In genomic region chr1:236137285-236137852, GRCh38 we compare ENCODE assay signal across 2 cellular contexts.
TF ChIP-seq lines count a peak whose summit lies in the region.

No MANE protein-coding gene starts in this region.

TF ChIP-seq in HepG2, 621 proteins besides CTCF, POLR2A, EP300 and RAD21:
- TF ChIP-seq SIN3B (IDR thresholded peaks at IDR 0.05; ENCODE audit: low read length): no peak
- peak; percentile 61 for TF ChIP-seq ATF7 (IDR thresholded peaks at IDR 0.05)
- no peak for TF ChIP-seq ATF7 (CRISPR knock-in tag; IDR thresholded peaks at IDR 0.05)
- TF ChIP-seq KLF6 (CRISPR knock-in tag; IDR thresholded peaks at IDR 0.05): no peak
- TF ChIP-seq ZNF484 (CRISPR knock-in tag; IDR thresholded peaks at IDR 0.05; ENCODE audit: borderline replicate concordance, low read depth): no peak
- no peak for TF ChIP-seq NFYB (CRISPR knock-in tag; IDR thresholded peaks at IDR 0.05)
- no peak for TF ChIP-seq AGO1 (IDR thresholded peaks at IDR 0.05; ENCODE audit: low read depth, low read length, poor library complexity, severe bottlenecking)
- TF ChIP-seq TOE1 (CRISPR knock-in tag; IDR thresholded peaks at IDR 0.05): no peak
- TF ChIP-seq POLR2AphosphoS2 (IDR thresholded peaks at IDR 0.05; ENCODE audit: low read depth, low read length): no peak

TF ChIP-seq in GM12878, 131 proteins besides CTCF, POLR2A, EP300 and RAD21:
- no peak for TF ChIP-seq ASH2L (IDR thresholded peaks at IDR 0.05; ENCODE audit: borderline replicate concordance, low read depth)
- TF ChIP-seq MTA2 (IDR thresholded peaks at IDR 0.05; ENCODE audit: low read depth): no peak
- TF ChIP-seq E2F8 (IDR thresholded peaks at IDR 0.05; ENCODE audit: low read depth, partially characterized antibody): no peak
- TF ChIP-seq ATF7 (IDR thresholded peaks at IDR 0.05; ENCODE audit: low read depth): peak; percentile 44
- 0 out of 2 replicates have a peak, but pooled peaks have one; percentile 42 for TF ChIP-seq YY1 (IDR thresholded peaks at IDR 0.05; ENCODE audit: low read depth, low read length)
- TF ChIP-seq SMAD5 (IDR thresholded peaks at IDR 0.05; ENCODE audit: low read depth): no peak
- TF ChIP-seq ESRRA (IDR thresholded peaks at IDR 0.05; ENCODE audit: low read length): no peak
- no peak for TF ChIP-seq SIX5 (IDR thresholded peaks at IDR 0.05; ENCODE audit: low read depth, low read length, severe bottlenecking)
- TF ChIP-seq SMAD1 (IDR thresholded peaks at IDR 0.05; ENCODE audit: low read depth, partially characterized antibody): no peak
